In the genomic region with DNA sequence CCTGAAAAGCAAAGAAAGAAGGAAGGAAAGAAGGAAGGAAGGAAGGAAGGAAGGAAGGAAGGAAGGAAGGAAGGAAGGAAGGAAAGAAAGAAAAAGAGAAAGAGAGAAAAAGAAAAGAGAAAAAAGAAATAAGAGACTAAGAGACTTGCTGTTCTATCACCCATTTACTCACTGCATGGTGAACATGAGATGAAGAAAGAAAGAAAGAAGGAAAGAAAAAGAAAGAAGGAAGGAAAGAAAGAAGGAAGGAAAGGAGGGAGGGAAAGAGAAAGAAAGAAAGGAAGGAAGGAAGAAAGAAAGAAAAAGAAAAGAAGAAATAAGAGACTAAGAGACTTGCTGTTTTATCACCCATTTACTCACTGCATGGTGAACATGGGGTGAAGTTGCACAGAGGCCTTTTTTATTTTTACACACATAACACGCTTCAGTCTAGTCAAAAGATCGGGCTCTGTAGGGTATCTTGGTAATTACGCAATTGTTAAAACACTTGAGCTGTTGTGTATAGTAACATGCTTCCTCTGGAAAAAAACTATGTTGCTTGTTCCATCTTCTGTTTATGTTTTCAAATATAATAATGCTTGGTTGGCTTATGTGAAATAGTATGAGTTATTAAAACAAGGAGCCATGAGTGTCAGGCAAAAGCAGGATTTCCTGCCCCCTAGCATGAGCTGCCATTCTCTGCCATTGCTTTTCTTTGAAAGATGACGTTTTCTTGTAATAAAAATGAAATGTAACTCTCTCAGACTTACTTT, we compare ENCODE assay signal across 13 cellular contexts.
DNase-seq lines count a peak whose midpoint lies in the region; ATAC-seq and TF ChIP-seq lines count a peak whose summit lies in the region.
"Had no signal": no experiment of that assay in that cellular context is flagged by ENCODE, and none has a peak within 500 bp of the region (broad histone marks: within the 10 kb centered on the region; RNA-seq: fewer than 3 reads in every experiment).

No MANE protein-coding gene starts in this region.

- H4K5ac ChIP-seq in IMR-90 (ENCODE audit: low read depth, low read length) = no peak overlapping the region; the same call in 1 of the 2 replicates

- intact Hi-C loops in IMR-90 (cut with micrococcal nuclease) = no loop called here
- intact Hi-C loops in sciatic nerve (cut with DNase I) = no loop called here

- ATAC-seq in IMR-90 (ENCODE audit: low read depth) (peak; percentile 71), sciatic nerve (peak; percentile 66), GM18858 (IDR thresholded peaks at IDR 0.05; ENCODE audit: unreplicated experiment) (no peak)

- no peak for TF ChIP-seq POLR2A in IMR-90 (IDR thresholded peaks at IDR 0.05; ENCODE audit: low read depth, low read length)

- no peak overlapping the region for H4K91ac ChIP-seq in IMR-90 (ENCODE audit: insufficient read depth, low read depth, low read length)

- in situ Hi-C loops in IMR-90 (cut with MboI; ENCODE audit: low sequenced_read_pairs) (no loop called here), SK-MEL-5 (cut with HindIII; ENCODE audit: low pct_unique_long_range_greater_than_20kb, low sequenced_read_pairs) (no loop called here)

- peaks cover 4% of the 10 kb centered on the region for H3K4me1 ChIP-seq in IMR-90 (ENCODE audit: control insufficient read depth, insufficient read depth, low read length)

- H3K9me1 ChIP-seq in IMR-90 (ENCODE audit: insufficient read depth, low read length) = no peaks in the 10 kb centered on the region

- H3K56ac ChIP-seq in IMR-90 (ENCODE audit: extremely low read depth, insufficient read depth, low read length) = no peak overlapping the region

- no peak overlapping the region for H3K9ac ChIP-seq in IMR-90 (ENCODE audit: low read depth, low read length)

- H3K27me3 ChIP-seq in IMR-90 (ENCODE audit: control insufficient read depth, insufficient read depth, low read length) = no peaks in the 10 kb centered on the region

- peaks cover 3% of the 10 kb centered on the region; the same call in 1 of the 2 replicates for H3K9me3 ChIP-seq in IMR-90 (ENCODE audit: control insufficient read depth, insufficient read depth, low read length)

- dilution Hi-C loops in IMR-90 (cut with HindIII; ENCODE audit: low sequenced_read_pairs, unreplicated experiment) = no loop called here

- WGBS in IMR-90 (ENCODE audit: extremely low coverage in 2 of 2, insufficient read length in 1 of 2), 2 experiments = no CpG with 5 or more reads among the region's 4 CpGs

- no peak overlapping the region for H2BK15ac ChIP-seq in IMR-90 (ENCODE audit: low read depth, low read length)

- no peak overlapping the region for H2BK20ac ChIP-seq in IMR-90 (ENCODE audit: low read depth, low read length)

- H3K23ac ChIP-seq in IMR-90 (ENCODE audit: low read depth, low read length) = no peak overlapping the region

- BruUV-seq in IMR-90 (replicated peaks; lab: Mats Ljungman, UMichigan) = no TSS peak

- H3K4me3 ChIP-seq in IMR-90 (ENCODE audit: insufficient read depth, low read depth, low read length) = no peak overlapping the region

- no peak overlapping the region for H3K4ac ChIP-seq in IMR-90 (ENCODE audit: low read depth, low read length)

- H4K20me1 ChIP-seq in IMR-90 (ENCODE audit: insufficient read depth, low read length) = no peaks in the 10 kb centered on the region

- no peak for TF ChIP-seq RAD21 in IMR-90 (IDR thresholded peaks at IDR 0.05; ENCODE audit: low read length)

- H4K8ac ChIP-seq in IMR-90 (ENCODE audit: low read depth in 2 of 2, low read length in 2 of 2) = no peak overlapping the region

- no peaks in the 10 kb centered on the region for H3K36me3 ChIP-seq in IMR-90 (ENCODE audit: control insufficient read depth, insufficient read depth, low read length)

- H2AK5ac ChIP-seq in IMR-90 (ENCODE audit: low read depth, low read length) = no peak overlapping the region

- no peak overlapping the region for H3K18ac ChIP-seq in IMR-90 (ENCODE audit: low read depth, low read length)

- H2BK120ac ChIP-seq in IMR-90 (ENCODE audit: low read depth, low read length) = no peak overlapping the region

- no peak overlapping the region for H2BK5ac ChIP-seq in IMR-90 (ENCODE audit: low read depth, low read length, poor library complexity, severe bottlenecking)

- TF ChIP-seq CTCF in IMR-90 (conservative IDR thresholded peaks at IDR 0.05; ENCODE audit: low read depth, low read length) = no peak

- no peak overlapping the region for H3K14ac ChIP-seq in IMR-90 (replicated peaks; ENCODE audit: low read depth, low read length)

- H3K27ac ChIP-seq in IMR-90 (ENCODE audit: insufficient read depth, low read length) = peak overlapping the region; percentile 5; the same call in 1 of the 2 replicates
- H3K27ac ChIP-seq in substantia nigra (ENCODE audit: low read depth, low read length, poor library complexity, severe bottlenecking) = no peak overlapping the region

- H2AK9ac ChIP-seq in IMR-90 (replicated peaks; ENCODE audit: low read depth, low read length, poor library complexity) = no peak overlapping the region

- CTCF ChIA-PET in IMR-90 (lab: Yijun Ruan, JAX) = interaction anchor here (0.6 to 0.7 kb wide), 2 partner anchors 193 to 1195 kb away, joined by 3 read pairs; no protein-coding TSS in a partner anchor

- POLR2A ChIA-PET in IMR-90 (lab: Charles Lee; ENCODE audit: unreplicated experiment) = no interaction called here

- peak; percentile 41 for DNase-seq in IMR-90
- DNase-seq in SK-MEL-5 (ENCODE audit: low read depth, low spot score) = peak; percentile 38
- peak; percentile 72 for DNase-seq in foreskin melanocyte
- DNase-seq in sciatic nerve (ENCODE audit: low spot score) = no peak
- no peak for DNase-seq in substantia nigra (lab: John Stamatoyannopoulos, UW)
- no peak for DNase-seq in stimulated activated CD4-positive, alpha-beta T cell treated with anti-CD3 and anti-CD28 coated beads, Interleukin-15, amount 100 ng/mL, for 24 hours
- no peak for DNase-seq in nucleus accumbens (lab: John Stamatoyannopoulos, UW)
- DNase-seq: activated CD4-positive, alpha-beta T cell treated with anti-CD3 and anti-CD28 coated beads for 1 hour; cerebellar nuclear complex; NCI-H187 treated with DMSO at 0.1 percent for 48 hours; NCI-H748 treated with DMSO at 0.1 percent for 48 hours; stimulated activated CD8-positive, alpha-beta memory T cell treated with anti-CD3 and anti-CD28 coated beads, Interleukin-4, amount 100 ng/mL, for 48 hours had no signal

- no peak overlapping the region for H3K4me2 ChIP-seq in IMR-90 (ENCODE audit: low read depth, low read length)

- no peak overlapping the region for H2AFZ ChIP-seq in IMR-90 (replicated peaks; ENCODE audit: low read length, poor library complexity)

- H3K79me1 ChIP-seq in IMR-90 (ENCODE audit: low read depth in 1 of 2, low read length in 2 of 2) = no peaks in the 10 kb centered on the region

TF ChIP-seq in IMR-90, 13 proteins besides CTCF, POLR2A, EP300 and RAD21:
- TF ChIP-seq MAZ (IDR thresholded peaks at IDR 0.05; ENCODE audit: borderline replicate concordance, low read depth, low read length) = no peak
- peak; percentile 88 for TF ChIP-seq CEBPB (IDR thresholded peaks at IDR 0.05; ENCODE audit: low read depth, low read length)
- TF ChIP-seq MAFK (IDR thresholded peaks at IDR 0.05; ENCODE audit: low read depth, low read length) = no peak
- TF ChIP-seq, protein P1, sequence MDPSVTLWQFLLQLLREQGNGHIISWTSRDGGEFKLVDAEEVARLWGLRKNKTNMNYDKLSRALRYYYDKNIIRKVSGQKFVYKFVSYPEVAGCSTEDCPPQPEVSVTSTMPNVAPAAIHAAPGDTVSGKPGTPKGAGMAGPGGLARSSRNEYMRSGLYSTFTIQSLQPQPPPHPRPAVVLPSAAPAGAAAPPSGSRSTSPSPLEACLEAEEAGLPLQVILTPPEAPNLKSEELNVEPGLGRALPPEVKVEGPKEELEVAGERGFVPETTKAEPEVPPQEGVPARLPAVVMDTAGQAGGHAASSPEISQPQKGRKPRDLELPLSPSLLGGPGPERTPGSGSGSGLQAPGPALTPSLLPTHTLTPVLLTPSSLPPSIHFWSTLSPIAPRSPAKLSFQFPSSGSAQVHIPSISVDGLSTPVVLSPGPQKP (IDR thresholded peaks at IDR 0.05; ENCODE audit: borderline replicate concordance, low read depth, low read length) = no peak

Comparison
In these comparisons a context has a peak if more than half of its experiments do, and no peak if none do; other contexts are left out.
1. DNase-seq: peak in IMR-90 (single experiment), SK-MEL-5 (single experiment) and foreskin melanocyte (single experiment); none in sciatic nerve (single experiment), substantia nigra (0 of 49), stimulated activated CD4-positive, alpha-beta T cell treated with anti-CD3 and anti-CD28 coated beads, Interleukin-15, amount 100 ng/mL, for 24 hours (single experiment) and nucleus accumbens (0 of 56).